Comparison of ENCODE assay signal across 14 cellular contexts in the genomic region with DNA sequence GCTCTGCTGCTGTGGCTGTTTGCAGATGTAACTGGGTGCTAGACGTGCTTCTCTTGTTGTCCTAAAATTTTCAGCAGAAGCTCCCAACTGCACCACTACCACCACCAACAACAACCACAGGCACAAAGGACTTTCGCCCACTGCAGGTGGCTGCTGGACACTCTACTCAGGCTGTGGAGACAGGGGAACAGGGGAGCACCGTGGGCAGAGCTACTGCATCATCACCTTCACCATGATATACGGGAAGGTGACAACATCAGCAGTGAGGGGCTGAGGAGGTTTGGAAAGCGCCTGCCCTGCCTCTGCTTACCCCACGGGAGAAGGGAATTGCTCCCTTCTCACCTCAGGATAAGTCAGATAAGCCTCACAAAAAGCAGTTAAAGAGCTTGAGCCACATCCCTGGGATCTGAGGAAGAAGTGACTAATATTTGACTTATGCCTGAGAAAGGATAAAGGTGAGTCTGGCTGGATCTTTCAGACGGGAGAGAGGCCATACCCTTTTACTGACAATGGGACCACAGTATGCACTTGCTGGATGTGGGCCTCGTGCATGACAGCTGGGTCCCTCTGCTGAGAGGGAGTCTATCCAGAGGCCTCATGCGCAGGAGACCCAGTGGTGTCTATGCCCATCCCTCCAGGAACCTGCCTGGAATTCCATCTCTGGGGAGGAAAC.
DNase-seq lines count a peak whose midpoint lies in the region; ATAC-seq and TF ChIP-seq lines count a peak whose summit lies in the region.
"Had no signal": no experiment of that assay in that cellular context is flagged by ENCODE, and none has a peak within 500 bp of the region (broad histone marks: within the 10 kb centered on the region; RNA-seq: fewer than 3 reads in every experiment).

No MANE protein-coding gene starts in this region.

- H4K8ac ChIP-seq in neuronal stem cell (ENCODE audit: low read depth, low read length) = no peak overlapping the region

- no peaks in the 10 kb centered on the region for H3K9me3 Mint-ChIP-seq in activated CD8-positive, alpha-beta T cell treated with anti-CD3 and anti-CD28 coated beads, Interleukin-2, amount 10 ng/mL, durations not matched to agents 7 days and 5 days (ENCODE audit: insufficient read depth)
- peaks cover 3% of the 10 kb centered on the region for H3K9me3 Mint-ChIP-seq in activated CD8-positive, alpha-beta T cell treated with anti-CD3 and anti-CD28 coated beads for 36 hours
- H3K9me3 Mint-ChIP-seq in chondrocyte (ENCODE audit: low read depth) = peaks cover 2% of the 10 kb centered on the region

- no peak overlapping the region for H3K23ac ChIP-seq in neuronal stem cell (ENCODE audit: low read depth, low read length, poor library complexity)

- H2BK12ac ChIP-seq in neuronal stem cell (ENCODE audit: low read length) = no peak overlapping the region

- peak overlapping the region; percentile 70 for H3K18ac ChIP-seq in neuronal stem cell (ENCODE audit: low read length)

- H3K27ac Mint-ChIP-seq in activated CD8-positive, alpha-beta T cell treated with anti-CD3 and anti-CD28 coated beads, Interleukin-2, amount 10 ng/mL, durations not matched to agents 7 days and 5 days = no peak overlapping the region
- no peak overlapping the region for H3K27ac Mint-ChIP-seq in activated CD8-positive, alpha-beta T cell treated with anti-CD3 and anti-CD28 coated beads for 36 hours
- no peak overlapping the region for H3K27ac Mint-ChIP-seq in chondrocyte (ENCODE audit: unreplicated experiment)

- no peak overlapping the region for H3K4me3 Mint-ChIP-seq in activated CD8-positive, alpha-beta T cell treated with anti-CD3 and anti-CD28 coated beads, Interleukin-2, amount 10 ng/mL, durations not matched to agents 7 days and 5 days
- H3K4me3 Mint-ChIP-seq in activated CD8-positive, alpha-beta T cell treated with anti-CD3 and anti-CD28 coated beads for 36 hours = no peak overlapping the region
- no peak overlapping the region for H3K4me3 Mint-ChIP-seq in chondrocyte (ENCODE audit: unreplicated experiment)
- H3K4me3 Mint-ChIP-seq: H9 had no signal

- no peak overlapping the region for H3K4me3 ChIP-seq in neuronal stem cell (ENCODE audit: low read length in 2 of 2)
- H3K4me3 ChIP-seq: BLaER1 treated with 17β-estradiol and CSF1 and Interleukin-3, amounts not matched to agents 10 nM and 100 nM; GM12878 had no signal

- H2BK5ac ChIP-seq in neuronal stem cell (ENCODE audit: low read length) = no peak overlapping the region

- H3K79me1 ChIP-seq in neuronal stem cell (ENCODE audit: low read depth, low read length) = no peaks in the 10 kb centered on the region

- H3K4me1 Mint-ChIP-seq in activated CD8-positive, alpha-beta T cell treated with anti-CD3 and anti-CD28 coated beads, Interleukin-2, amount 10 ng/mL, durations not matched to agents 7 days and 5 days (ENCODE audit: low read depth) = peaks cover 12% of the 10 kb centered on the region
- peaks cover 10% of the 10 kb centered on the region for H3K4me1 Mint-ChIP-seq in activated CD8-positive, alpha-beta T cell treated with anti-CD3 and anti-CD28 coated beads for 36 hours (ENCODE audit: low read depth)
- H3K4me1 Mint-ChIP-seq in chondrocyte (ENCODE audit: low read depth) = peaks cover 19% of the 10 kb centered on the region

- no peak overlapping the region for H2AK5ac ChIP-seq in neuronal stem cell (ENCODE audit: low read depth, low read length)

- no CpG with 5 or more reads among the region's 9 CpGs for WGBS in neuronal stem cell (ENCODE audit: extremely low coverage in 2 of 2, insufficient read length in 2 of 2, insufficient replicate concordance in 1 of 2), 2 donors

- no peaks in the 10 kb centered on the region for H3K36me3 ChIP-seq in neuronal stem cell (replicated peaks in 1 of 2; ENCODE audit: control insufficient read depth in 2 of 2, insufficient read depth in 2 of 2, low read length in 2 of 2)
- H3K36me3 ChIP-seq: BLaER1 treated with 17β-estradiol and CSF1 and Interleukin-3, amounts not matched to agents 10 nM and 100 nM had no signal

- no peak overlapping the region for H2BK120ac ChIP-seq in neuronal stem cell (ENCODE audit: low read depth, low read length)

- H4K91ac ChIP-seq in neuronal stem cell (ENCODE audit: low read depth, low read length, poor library complexity) = peak overlapping the region; percentile 56

- H3K36me3 Mint-ChIP-seq in activated CD8-positive, alpha-beta T cell treated with anti-CD3 and anti-CD28 coated beads, Interleukin-2, amount 10 ng/mL, durations not matched to agents 7 days and 5 days (ENCODE audit: low read depth) = no peaks in the 10 kb centered on the region
- no peaks in the 10 kb centered on the region for H3K36me3 Mint-ChIP-seq in activated CD8-positive, alpha-beta T cell treated with anti-CD3 and anti-CD28 coated beads for 36 hours (ENCODE audit: low read depth)
- no peaks in the 10 kb centered on the region for H3K36me3 Mint-ChIP-seq in chondrocyte (ENCODE audit: low read depth)

- intact Hi-C loops in activated CD8-positive, alpha-beta T cell treated with anti-CD3 and anti-CD28 coated beads for 36 hours (cut with micrococcal nuclease) = no loop called here

- TF ChIP-seq CTCF in activated CD8-positive, alpha-beta T cell treated with anti-CD3 and anti-CD28 coated beads for 36 hours (IDR thresholded peaks at IDR 0.05) = no peak
- TF ChIP-seq CTCF in chondrocyte (IDR thresholded peaks at IDR 0.05) = no peak

- H3K4ac ChIP-seq in neuronal stem cell (ENCODE audit: low read length) = peak overlapping the region; percentile 26

- H3K27me3 ChIP-seq in neuronal stem cell (ENCODE audit: control insufficient read depth in 3 of 3, insufficient read depth in 3 of 3, low read depth in 1 of 3, low read length in 3 of 3) = no peaks in the 10 kb centered on the region
- H3K27me3 ChIP-seq: BLaER1 treated with 17β-estradiol and CSF1 and Interleukin-3, amounts not matched to agents 10 nM and 100 nM had no signal

- H3K9ac ChIP-seq in neuronal stem cell (ENCODE audit: low read depth, low read length, poor library complexity) = no peak overlapping the region

- CTCF ChIA-PET in activated CD8-positive, alpha-beta T cell treated with anti-CD3 and anti-CD28 coated beads, Interleukin-2, amount 10 ng/mL, durations not matched to agents 7 days and 5 days (lab: Charles Lee) = no interaction called here
- CTCF ChIA-PET in activated CD8-positive, alpha-beta T cell treated with anti-CD3 and anti-CD28 coated beads for 36 hours (lab: Charles Lee) = no interaction called here

- no peak overlapping the region for H2BK15ac ChIP-seq in neuronal stem cell (ENCODE audit: low read length)

- no peak overlapping the region for H3K14ac ChIP-seq in neuronal stem cell (ENCODE audit: low read length)

- DNase-seq in activated CD8-positive, alpha-beta T cell treated with anti-CD3 and anti-CD28 coated beads, Interleukin-2, amount 10 ng/mL, durations not matched to agents 7 days and 5 days = peak; percentile 10
- no peak for DNase-seq in activated CD8-positive, alpha-beta T cell treated with anti-CD3 and anti-CD28 coated beads for 36 hours
- peak; percentile 51 for DNase-seq in chondrocyte (ENCODE audit: low spot score)
- DNase-seq in neuronal stem cell (ENCODE audit: low spot score) = no peak
- no peak for DNase-seq in activated gamma-delta T cell (lab: John Stamatoyannopoulos, UW)
- DNase-seq: 8988T, Caco-2, DMS79 treated with DMSO at 0.1 percent for 48 hours, H9 had no signal

- H3K27me3 Mint-ChIP-seq in activated CD8-positive, alpha-beta T cell treated with anti-CD3 and anti-CD28 coated beads, Interleukin-2, amount 10 ng/mL, durations not matched to agents 7 days and 5 days (ENCODE audit: low read depth) = no peaks in the 10 kb centered on the region
- no peaks in the 10 kb centered on the region for H3K27me3 Mint-ChIP-seq in activated CD8-positive, alpha-beta T cell treated with anti-CD3 and anti-CD28 coated beads for 36 hours
- H3K27me3 Mint-ChIP-seq in chondrocyte (ENCODE audit: low read depth) = no peaks in the 10 kb centered on the region

- H2AFZ ChIP-seq in neuronal stem cell (ENCODE audit: low read length) = no peak overlapping the region

- H3K9me3 ChIP-seq in neuronal stem cell (replicated peaks in 1 of 2; ENCODE audit: control insufficient read depth in 2 of 2, insufficient read depth in 1 of 2, low read depth in 1 of 2, low read length in 2 of 2) = no peaks in the 10 kb centered on the region

- no peak overlapping the region for H3K4me2 ChIP-seq in neuronal stem cell (ENCODE audit: insufficient read depth, low read length, poor library complexity, severe bottlenecking)

- POLR2A ChIA-PET in activated CD8-positive, alpha-beta T cell treated with anti-CD3 and anti-CD28 coated beads, Interleukin-2, amount 10 ng/mL, durations not matched to agents 7 days and 5 days (lab: Charles Lee) = no interaction called here
- POLR2A ChIA-PET in activated CD8-positive, alpha-beta T cell treated with anti-CD3 and anti-CD28 coated beads for 36 hours (lab: Charles Lee) = interaction anchor here (0.8 kb wide), 1 partner anchor 11 kb away, joined by 3 read pairs; no protein-coding TSS in a partner anchor

- no peak overlapping the region for H3K27ac ChIP-seq in neuronal stem cell (replicated peaks; ENCODE audit: low read length)
- H3K27ac ChIP-seq: BLaER1 treated with 17β-estradiol and CSF1 and Interleukin-3, amounts not matched to agents 10 nM and 100 nM had no signal

- ATAC-seq in activated CD8-positive, alpha-beta T cell treated with anti-CD3 and anti-CD28 coated beads, Interleukin-2, amount 10 ng/mL, durations not matched to agents 7 days and 5 days = no peak
- no peak for ATAC-seq in activated CD8-positive, alpha-beta T cell treated with anti-CD3 and anti-CD28 coated beads for 36 hours
- no peak for ATAC-seq in HG03135 (IDR thresholded peaks at IDR 0.05; ENCODE audit: unreplicated experiment)
- no peak for ATAC-seq in GM19035 (IDR thresholded peaks at IDR 0.05; ENCODE audit: unreplicated experiment)
- ATAC-seq: GM12878, HepG2 had no signal

- H3K4me1 ChIP-seq in neuronal stem cell (ENCODE audit: control insufficient read depth in 2 of 2, insufficient read depth in 1 of 2, low read depth in 1 of 2, low read length in 2 of 2) = peaks cover 7 to 11% of the 10 kb centered on the region in 2 donors
- H3K4me1 ChIP-seq: Caco-2 had no signal

Comparison
In these comparisons a context has a peak if more than half of its experiments do, and no peak if none do; other contexts are left out.
1. DNase-seq: peak in activated CD8-positive, alpha-beta T cell treated with anti-CD3 and anti-CD28 coated beads, Interleukin-2, amount 10 ng/mL, durations not matched to agents 7 days and 5 days (single experiment) and chondrocyte (single experiment); none in activated CD8-positive, alpha-beta T cell treated with anti-CD3 and anti-CD28 coated beads for 36 hours (single experiment), neuronal stem cell (single experiment) and activated gamma-delta T cell (single experiment).